Comparison of ENCODE assay signal across 9 cellular contexts in the genomic region with DNA sequence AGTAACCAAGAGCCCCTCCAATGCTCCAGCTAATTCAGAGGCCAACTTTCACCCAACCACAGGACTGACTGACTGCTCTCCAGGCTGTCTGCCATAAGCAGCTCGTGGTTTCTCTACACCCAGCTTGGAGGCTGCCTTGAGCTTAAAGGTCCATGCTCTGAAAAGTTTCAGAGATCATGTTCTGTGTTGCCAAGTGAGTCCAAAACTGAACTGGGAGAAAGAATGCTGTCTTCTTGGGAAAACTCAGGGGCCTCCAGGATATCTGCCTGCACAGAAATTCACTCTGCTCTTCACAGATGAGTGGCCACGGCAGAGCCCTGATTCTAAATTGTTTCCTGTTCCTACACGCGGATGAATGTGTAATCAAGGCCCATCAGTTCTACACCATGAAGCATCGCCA. TPM values are rescaled to one million over a fixed set of nuclear protein-coding genes. Genes with fewer than 3 reads are reported as not detected.
DNase-seq lines count a peak whose midpoint lies in the region; ATAC-seq, FAIRE-seq and TF ChIP-seq lines count a peak whose summit lies in the region.
"Had no signal": no experiment of that assay in that cellular context is flagged by ENCODE, and none has a peak within 500 bp of the region (broad histone marks: within the 10 kb centered on the region; RNA-seq: fewer than 3 reads in every experiment).

No MANE protein-coding gene starts in this region.

- H3K36me3 ChIP-seq in GM12878 (ENCODE audit: control insufficient read depth in 2 of 2, insufficient read depth in 2 of 2, low read length in 1 of 2) (no peaks in the 10 kb centered on the region), mucosa of descending colon (ENCODE audit: low read depth) (no peaks in the 10 kb centered on the region)

- in situ Hi-C loops in GM12878 (cut with MboI): loop anchor here (25.0 kb wide), 2 partner anchors 1300 to 1375 kb away; no protein-coding TSS in a partner anchor

- TF ChIP-seq POLR2A in GM12878 (IDR thresholded peaks at IDR 0.05; ENCODE audit: low read depth, low read length): no peak

- no peak for TF ChIP-seq EP300 in GM12878 (IDR thresholded peaks at IDR 0.05; ENCODE audit: borderline replicate concordance in 1 of 2, control insufficient read depth in 1 of 2, low read depth in 2 of 2, low read length in 2 of 2)

- no peaks in the 10 kb centered on the region for H4K20me1 ChIP-seq in GM12878 (ENCODE audit: control insufficient read depth, insufficient read depth)

- intact Hi-C loops in GM12878 (cut with micrococcal nuclease; ENCODE audit: unreplicated experiment): loop anchor here (2.0 kb wide), 1 partner anchor 51 kb away; a partner anchor contains a TSS
- intact Hi-C loops in mucosa of descending colon (cut with DNase I, micrococcal nuclease): no loop called here

- RAD21 ChIA-PET in GM12878 (lab: Charles Lee; ENCODE audit: unreplicated experiment): interaction anchor here (0.5 to 8.5 kb wide), 9 partner anchors 9 to 285 kb away, joined by 3 to 155 read pairs (median 28); no protein-coding TSS in a partner anchor

- DNase-seq in AG10803 (ENCODE audit: low read depth): peak; percentile 62
- DNase-seq in GM12878 (ENCODE audit: low read depth, low spot score): no peak
- DNase-seq in mucosa of descending colon: no peak
- DNase-seq in islet precursor cell: no peak

- peaks cover 57% of the 10 kb centered on the region for H3K79me2 ChIP-seq in GM12878 (ENCODE audit: control insufficient read depth, insufficient read depth, low read length)

- no peak for FAIRE-seq in GM12878 (lab: Jason Lieb, UNC)
- FAIRE-seq: TTC549 had no signal

- no TSS peak for BruUV-seq in GM12878 (replicated peaks; lab: Mats Ljungman, UMichigan)

- ATAC-seq in HG03432 (IDR thresholded peaks at IDR 0.05; ENCODE audit: unreplicated experiment): peak; percentile 20
- ATAC-seq in GM12878: peak; percentile 31
- ATAC-seq in mucosa of descending colon: peak; percentile 49
- no peak for ATAC-seq in GM21576 (IDR thresholded peaks at IDR 0.05; ENCODE audit: unreplicated experiment)
- ATAC-seq in HG03442 (IDR thresholded peaks at IDR 0.05; ENCODE audit: unreplicated experiment): no peak
- no peak for ATAC-seq in HG03521 (IDR thresholded peaks at IDR 0.05; ENCODE audit: unreplicated experiment)

- H3K27me3 ChIP-seq in GM12878 (replicated peaks in 1 of 2; ENCODE audit: control insufficient read depth in 2 of 2, insufficient read depth in 2 of 2, low read length in 1 of 2): no peaks in the 10 kb centered on the region

- peak overlapping the region; percentile 82 for H3K4me2 ChIP-seq in GM12878 (ENCODE audit: control insufficient read depth, insufficient read depth)

- CTCF ChIA-PET in GM12878 (lab: Yijun Ruan, JAX): interaction anchor here (1.0 to 21.4 kb wide), 8 partner anchors 14 to 286 kb away, joined by 3 to 285 read pairs (median 8); a partner anchor contains a TSS

- H3K4me3 ChIP-seq in AG10803 (ENCODE audit: low read length): no peak overlapping the region
- H3K4me3 ChIP-seq in GM12878: peak overlapping the region; percentile 54
- no peak overlapping the region for H3K4me3 ChIP-seq in mucosa of descending colon

- H3K4me1 ChIP-seq in GM12878 (ENCODE audit: control insufficient read depth, insufficient read depth, low read length) (peaks cover 66% of the 10 kb centered on the region), mucosa of descending colon (ENCODE audit: low read depth) (no peaks in the 10 kb centered on the region)

- H3K9me3 ChIP-seq in GM12878 (replicated peaks; ENCODE audit: control insufficient read depth, insufficient read depth, low read length): no peaks in the 10 kb centered on the region
- no peaks in the 10 kb centered on the region for H3K9me3 ChIP-seq in mucosa of descending colon

- SMC1A ChIA-PET in GM12878 (lab: Charles Lee; ENCODE audit: uncharacterized antibody, unreplicated experiment): interaction anchor here (0.8 to 9.2 kb wide), 13 partner anchors 9 to 289 kb away, joined by 3 to 187 read pairs (median 4); a partner anchor contains a TSS

- H3K27ac ChIP-seq in GM12878 (ENCODE audit: control insufficient read depth, insufficient read depth): peak overlapping the region; percentile 93

- 2% methylated on average over 5 of the region's 5 CpGs for WGBS in GM12878 (ENCODE audit: insufficient coverage, insufficient replicate concordance, low lambda C conversion rate, missing lambda C conversion rate)

- H2AFZ ChIP-seq in GM12878 (ENCODE audit: control insufficient read depth, low read depth, low read length): peak overlapping the region; percentile 41; the same call in 1 of the 2 replicates

- TF ChIP-seq RAD21 in GM12878 (IDR thresholded peaks at IDR 0.05; ENCODE audit: insufficient read depth, low read depth, low read length): no peak

- POLR2A ChIA-PET in GM12878 (lab: Charles Lee): interaction anchor here (0.5 to 8.6 kb wide), 7 partner anchors 9 to 91 kb away, joined by 4 to 177 read pairs (median 9); no protein-coding TSS in a partner anchor

- peak overlapping the region; percentile 53 for H3K9ac ChIP-seq in GM12878 (ENCODE audit: control insufficient read depth, insufficient read depth, low read length)

- no peak for TF ChIP-seq CTCF in AG10803 (conservative IDR thresholded peaks at IDR 0.05; ENCODE audit: low read length)
- TF ChIP-seq CTCF in GM12878 (IDR thresholded peaks at IDR 0.05 in 2 of 3, conservative IDR thresholded peaks at IDR 0.05 in 1 of 3; ENCODE audit: control insufficient read depth in 2 of 3, extremely low read depth in 1 of 3, insufficient read depth in 1 of 3, low read depth in 3 of 3, low read length in 3 of 3): no peak
- TF ChIP-seq CTCF in mucosa of descending colon (IDR thresholded peaks at IDR 0.05): no peak

TF ChIP-seq in GM12878, 131 proteins besides CTCF, POLR2A, EP300 and RAD21 (continues in another document):
- no peak for TF ChIP-seq CHD2 (IDR thresholded peaks at IDR 0.05; ENCODE audit: borderline replicate concordance, low read depth, low read length)
- TF ChIP-seq, protein P1, sequence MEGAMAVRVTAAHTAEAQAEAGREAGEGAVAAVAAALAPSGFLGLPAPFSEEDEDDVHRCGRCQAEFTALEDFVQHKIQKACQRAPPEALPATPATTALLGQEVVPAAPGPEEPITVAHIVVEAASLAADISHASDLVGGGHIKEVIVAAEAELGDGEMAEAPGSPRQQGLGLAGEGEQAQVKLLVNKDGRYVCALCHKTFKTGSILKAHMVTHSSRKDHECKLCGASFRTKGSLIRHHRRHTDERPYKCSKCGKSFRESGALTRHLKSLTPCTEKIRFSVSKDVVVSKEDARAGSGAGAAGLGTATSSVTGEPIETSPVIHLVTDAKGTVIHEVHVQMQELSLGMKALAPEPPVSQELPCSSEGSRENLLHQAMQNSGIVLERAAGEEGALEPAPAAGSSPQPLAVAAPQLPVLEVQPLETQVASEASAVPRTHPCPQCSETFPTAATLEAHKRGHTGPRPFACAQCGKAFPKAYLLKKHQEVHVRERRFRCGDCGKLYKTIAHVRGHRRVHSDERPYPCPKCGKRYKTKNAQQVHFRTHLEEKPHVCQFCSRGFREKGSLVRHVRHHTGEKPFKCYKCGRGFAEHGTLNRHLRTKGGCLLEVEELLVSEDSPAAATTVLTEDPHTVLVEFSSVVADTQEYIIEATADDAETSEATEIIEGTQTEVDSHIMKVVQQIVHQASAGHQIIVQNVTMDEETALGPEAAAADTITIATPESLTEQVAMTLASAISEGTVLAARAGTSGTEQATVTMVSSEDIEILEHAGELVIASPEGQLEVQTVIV (IDR thresholded peaks at IDR 0.05; ENCODE audit: borderline replicate concordance, partially characterized antibody): no peak
- TF ChIP-seq DPF2 (IDR thresholded peaks at IDR 0.05): 0 out of 2 replicates have a peak, but pooled peaks have one; percentile 31
- TF ChIP-seq NFXL1 (IDR thresholded peaks at IDR 0.05; ENCODE audit: borderline replicate concordance): no peak
- 0 out of 2 replicates have a peak, but pooled peaks have one; percentile 25 for TF ChIP-seq PAX5 (IDR thresholded peaks at IDR 0.05; ENCODE audit: borderline replicate concordance, low read depth, low read length)

RNA-seq across cellular contexts. Expression of a gene that starts 51.1 kb away (rescaled TPM):
- 45.1 and 47.9 TPM in 2 replicates for total RNA-seq in GM12878 (2013; cell fraction: nucleolus; rRNA removed)
- 18.3 and 19.5 TPM in 2 replicates for total RNA-seq in GM12878 (2014; rRNA removed)
- 14.8 and 17.2 TPM in 2 replicates for total RNA-seq in GM12878 (2014; rRNA removed; fragmentation: Illumina TruSeq; extraction: Trizol)
- total RNA-seq in GM12878 (2021): 19.6 and 23.5 TPM in 2 replicates
- polyA plus RNA-seq in GM12878 (2011; ENCODE audit: low read depth): 14.1 TPM
- polyA plus RNA-seq in GM12878 (2011; rRNA removed): 28.0 and 32.0 TPM in 2 replicates
- 18.7 and 20.1 TPM in 2 replicates for polyA plus RNA-seq in GM12878 (2011; cell fraction: cytosol; rRNA removed)
- 27.4 and 28.2 TPM in 2 replicates for polyA plus RNA-seq in GM12878 (2011; cell fraction: nucleus; rRNA removed)
- polyA plus RNA-seq in GM12878 (2012): 14.0 and 18.7 TPM in 2 replicates
- polyA plus RNA-seq in GM12878 (2014; fragmentation: Illumina TruSeq; extraction: Trizol): 19.1 and 24.1 TPM in 2 replicates
- 1 to 10 TPM; 4.1 to 4.5 TPM for polyA plus RNA-seq in GM12878 (2014; fragmentation: Nextera tagmentation; extraction: Ambion mirVana)
- 13.7 and 17.1 TPM in 2 replicates for polyA plus RNA-seq in GM12878 (2014; rRNA removed)
- 10 to 100 TPM; 12.0 to 14.2 TPM for polyA plus RNA-seq in GM12878 (2016; fragmentation: Nextera tagmentation; extraction: Ambion mirVana)
- polyA minus RNA-seq in GM12878 (2011; rRNA and poly(A)+ RNA removed): 24.7 and 26.7 TPM in 2 replicates
- polyA minus RNA-seq in GM12878 (2011; cell fraction: cytosol; rRNA and poly(A)+ RNA removed): 9.6 and 12.5 TPM in 2 replicates
- polyA minus RNA-seq in GM12878 (2011; cell fraction: nucleus; rRNA and poly(A)+ RNA removed): 10.8 and 17.7 TPM in 2 replicates
- total RNA-seq in mucosa of descending colon: 10 to 100 TPM; 52.9 to 60.8 (median 59.2) TPM

Comparison
In these comparisons a context has a peak if more than half of its experiments do, and no peak if none do; other contexts are left out.
1. ATAC-seq: peak in HG03432 (single experiment), GM12878 (single experiment) and mucosa of descending colon (single experiment); none in GM21576 (single experiment), HG03442 (single experiment) and HG03521 (single experiment).